In genomic region chr2:230685165-230685560, GRCh38 we compare ENCODE assay signal across 17 cellular contexts. TPM values are rescaled to one million over a fixed set of nuclear protein-coding genes. Genes with fewer than 3 reads are reported as not detected.
A peak's percentile ranks its signal among the peaks of the same experiment; 100 is the strongest.
DNase-seq lines count a peak whose midpoint lies in the region; ATAC-seq, FAIRE-seq and TF ChIP-seq lines count a peak whose summit lies in the region.
"Had no signal": no experiment of that assay in that cellular context is flagged by ENCODE, and none has a peak within 500 bp of the region (broad histone marks: within the 10 kb centered on the region; RNA-seq: fewer than 3 reads in every experiment).

No MANE protein-coding gene starts in this region.

- no peak for TF ChIP-seq CTCF in Calu3 (IDR thresholded peaks at IDR 0.05; ENCODE audit: unreplicated experiment)
- no peak for TF ChIP-seq CTCF in endothelial cell of umbilical vein (IDR thresholded peaks at IDR 0.05; ENCODE audit: extremely low read depth in 1 of 2, insufficient read depth in 1 of 2, low read depth in 1 of 2, low read length in 2 of 2)
- TF ChIP-seq CTCF in osteoblast (IDR thresholded peaks at IDR 0.05; ENCODE audit: extremely low read depth, low read depth, low read length) = no peak
- no peak for TF ChIP-seq CTCF in sigmoid colon (IDR thresholded peaks at IDR 0.05)

- H3K4me2 ChIP-seq in endothelial cell of umbilical vein (ENCODE audit: insufficient read depth, low read length) (peak overlapping the region; percentile 23), osteoblast (ENCODE audit: insufficient read depth, low read length) (no peak overlapping the region)

- FAIRE-seq in endothelial cell of umbilical vein (lab: Jason Lieb, UNC) = no peak
- FAIRE-seq: islet of Langerhans had no signal

- H2AFZ ChIP-seq in endothelial cell of umbilical vein (ENCODE audit: low read depth, low read length) = no peak overlapping the region
- H2AFZ ChIP-seq in osteoblast (ENCODE audit: low read length) = peak overlapping the region; percentile 53
- H2AFZ ChIP-seq: parathyroid adenoma had no signal

- no peak for DNase-seq in Calu3
- DNase-seq in NCI-H524 treated with DMSO at 0.1 percent for 48 hours (lab: John Stamatoyannopoulos, UW) = peak; percentile 57
- no peak for DNase-seq in endothelial cell of umbilical vein (ENCODE audit: low read depth, low spot score)
- DNase-seq in osteoblast (ENCODE audit: insufficient read length, low spot score, missing footprints) = no peak
- no peak for DNase-seq in immature natural killer cell
- no peak for DNase-seq in sigmoid colon
- DNase-seq: activated naive CD4-positive, alpha-beta T cell treated with Interleukin-2 at 50 U/mL for 16 hours; effector memory CD8-positive, alpha-beta T cell; NCI-H226 had no signal

- TF ChIP-seq EP300 in sigmoid colon (IDR thresholded peaks at IDR 0.05) = no peak

- no peak overlapping the region for H3K4me3 ChIP-seq in endothelial cell of umbilical vein (replicated peaks in 1 of 3; ENCODE audit: insufficient read depth in 1 of 3, low read depth in 1 of 3, low read length in 3 of 3)
- no peak overlapping the region for H3K4me3 ChIP-seq in osteoblast (ENCODE audit: insufficient read depth, low read length)
- no peak overlapping the region for H3K4me3 ChIP-seq in sigmoid colon
- H3K4me3 ChIP-seq: gastroesophageal sphincter, thoracic aorta had no signal

- CTCF ChIA-PET in Calu3 (lab: Charles Lee) (interaction anchor here (1.1 to 1.3 kb wide), 2 partner anchors 68 to 81 kb away, joined by 3 read pairs; no protein-coding TSS in a partner anchor), endothelial cell of umbilical vein (lab: Charles Lee) (interaction anchor here (0.9 to 2.8 kb wide), 6 partner anchors 9 to 884 kb away, joined by 3 to 13 read pairs (median 3); no protein-coding TSS in a partner anchor)

- H3K9me3 ChIP-seq in endothelial cell of umbilical vein (replicated peaks; ENCODE audit: control insufficient read depth, insufficient read depth, low read length) (no peaks in the 10 kb centered on the region), osteoblast (ENCODE audit: low read depth, low read length) (no peaks in the 10 kb centered on the region), sigmoid colon (no peaks in the 10 kb centered on the region)
- H3K9me3 ChIP-seq: thoracic aorta had no signal

- H3K36me3 ChIP-seq in endothelial cell of umbilical vein (ENCODE audit: control insufficient read depth in 2 of 2, extremely low read depth in 1 of 2, insufficient read depth in 2 of 2, low read length in 2 of 2) = no peaks in the 10 kb centered on the region
- H3K36me3 ChIP-seq in osteoblast (ENCODE audit: insufficient read depth, low read length) = no peaks in the 10 kb centered on the region
- H3K36me3 ChIP-seq in sigmoid colon = no peaks in the 10 kb centered on the region
- H3K36me3 ChIP-seq: gastroesophageal sphincter, thoracic aorta had no signal

- peaks cover 0 to 2% of the 10 kb centered on the region in 2 experiments for H3K27me3 ChIP-seq in endothelial cell of umbilical vein (ENCODE audit: control insufficient read depth in 2 of 2, insufficient read depth in 2 of 2, low read length in 2 of 2)
- H3K27me3 ChIP-seq in osteoblast (ENCODE audit: insufficient read depth, low read length) = no peaks in the 10 kb centered on the region
- no peaks in the 10 kb centered on the region for H3K27me3 ChIP-seq in sigmoid colon
- H3K27me3 ChIP-seq: gastroesophageal sphincter had no signal

- WGBS in sigmoid colon, 2 donors = 54 to 84% methylated on average over 6 of the region's 6 CpGs

- no peaks in the 10 kb centered on the region for H3K27me3 Mint-ChIP-seq in Calu3 (ENCODE audit: unreplicated experiment)
- H3K27me3 Mint-ChIP-seq in immature natural killer cell (ENCODE audit: low read depth in 3 of 3) = peaks cover 0 to 6% (median 4%) of the 10 kb centered on the region in 3 donors
- H3K27me3 Mint-ChIP-seq: effector memory CD8-positive, alpha-beta T cell had no signal

- dilution Hi-C loops in endothelial cell of umbilical vein (cut with MboI; ENCODE audit: extremely low pct_ligation_motif_present, low sequenced_read_pairs) = no loop called here

- H4K20me1 ChIP-seq in endothelial cell of umbilical vein (replicated peaks; ENCODE audit: control insufficient read depth, extremely low read depth, insufficient read depth, low read length) (no peaks in the 10 kb centered on the region), osteoblast (ENCODE audit: insufficient read depth, low read length) (no peaks in the 10 kb centered on the region)

- BruUV-seq in Calu3 (replicated peaks; lab: Mats Ljungman, UMichigan) (no TSS peak), endothelial cell of umbilical vein (replicated peaks; lab: Mats Ljungman, UMichigan) (no TSS peak)

- H3K9me3 Mint-ChIP-seq in Calu3 (ENCODE audit: low read depth, unreplicated experiment) (peaks cover 2% of the 10 kb centered on the region), immature natural killer cell (no peaks in the 10 kb centered on the region)
- H3K9me3 Mint-ChIP-seq: effector memory CD8-positive, alpha-beta T cell had no signal

- no peaks in the 10 kb centered on the region for H3K9me1 ChIP-seq in endothelial cell of umbilical vein (replicated peaks; ENCODE audit: control insufficient read depth, extremely low read depth, insufficient read depth, low read length)

- H3K4me3 Mint-ChIP-seq in Calu3 (ENCODE audit: low read depth, unreplicated experiment) = no peak overlapping the region
- no peak overlapping the region for H3K4me3 Mint-ChIP-seq in immature natural killer cell
- H3K4me3 Mint-ChIP-seq: effector memory CD8-positive, alpha-beta T cell had no signal

- H3K4me1 ChIP-seq in endothelial cell of umbilical vein (ENCODE audit: control insufficient read depth, extremely low read depth, insufficient read depth, low read length) (peaks cover 9% of the 10 kb centered on the region), osteoblast (ENCODE audit: insufficient read depth, low read length) (peaks cover 5% of the 10 kb centered on the region), sigmoid colon (peaks cover 0 to 3% (median 1%) of the 10 kb centered on the region in 4 donors)
- H3K4me1 ChIP-seq: parathyroid adenoma had no signal

- no peak overlapping the region for H3K27ac ChIP-seq in endothelial cell of umbilical vein (ENCODE audit: insufficient read depth, low read depth, low read length)
- H3K27ac ChIP-seq in osteoblast (ENCODE audit: low read depth, low read length) = no peak overlapping the region
- H3K27ac ChIP-seq in sigmoid colon = peak overlapping the region in 1 of 4 donors; percentile 6
- H3K27ac ChIP-seq: gastroesophageal sphincter, parathyroid adenoma, thoracic aorta, VCaP had no signal

- peaks cover 10% of the 10 kb centered on the region for H3K36me3 Mint-ChIP-seq in Calu3 (ENCODE audit: insufficient read depth, unreplicated experiment)
- no peaks in the 10 kb centered on the region for H3K36me3 Mint-ChIP-seq in immature natural killer cell

- H3K27ac Mint-ChIP-seq in Calu3 (ENCODE audit: unreplicated experiment) = peak overlapping the region; percentile 43
- no peak overlapping the region for H3K27ac Mint-ChIP-seq in immature natural killer cell
- H3K27ac Mint-ChIP-seq: CD14-positive monocyte; effector memory CD8-positive, alpha-beta T cell had no signal

- TF ChIP-seq POLR2A in endothelial cell of umbilical vein (IDR thresholded peaks at IDR 0.05; ENCODE audit: low read depth, low read length) = no peak
- TF ChIP-seq POLR2A in sigmoid colon (IDR thresholded peaks at IDR 0.05) = no peak

- H3K79me2 ChIP-seq in endothelial cell of umbilical vein (ENCODE audit: control insufficient read depth, insufficient read depth, low read length) (no peaks in the 10 kb centered on the region), osteoblast (ENCODE audit: insufficient read depth, low read length) (no peaks in the 10 kb centered on the region)
- H3K79me2 ChIP-seq: parathyroid adenoma had no signal

- POLR2A ChIA-PET in endothelial cell of umbilical vein (lab: Charles Lee) = no interaction called here

- ATAC-seq in GM21515 (IDR thresholded peaks at IDR 0.05; ENCODE audit: unreplicated experiment) (no peak), GM21619 (IDR thresholded peaks at IDR 0.05; ENCODE audit: unreplicated experiment) (no peak)
- ATAC-seq: effector memory CD8-positive, alpha-beta T cell; gastroesophageal sphincter had no signal

- no peak overlapping the region for H3K9ac ChIP-seq in endothelial cell of umbilical vein (replicated peaks; ENCODE audit: extremely low read depth, insufficient read depth, low read length)
- H3K9ac ChIP-seq: parathyroid adenoma had no signal

- H3K4me1 Mint-ChIP-seq in Calu3 (ENCODE audit: low read depth, unreplicated experiment) (peaks cover 45% of the 10 kb centered on the region), immature natural killer cell (no peaks in the 10 kb centered on the region)

- intact Hi-C loops in Calu3 (cut with micrococcal nuclease; ENCODE audit: unreplicated experiment) (no loop called here), endothelial cell of umbilical vein (cut with micrococcal nuclease) (no loop called here), sigmoid colon (cut with DNase I) (no loop called here)

TF ChIP-seq in endothelial cell of umbilical vein, 7 proteins besides CTCF, POLR2A, EP300 and RAD21:
- TF ChIP-seq FOS (IDR thresholded peaks at IDR 0.05; ENCODE audit: borderline replicate concordance, insufficient read depth, low read length) (no peak), JUN (IDR thresholded peaks at IDR 0.05; ENCODE audit: borderline replicate concordance, insufficient read depth, insufficient read length, low read depth) (no peak), EZH2 (IDR thresholded peaks at IDR 0.05; ENCODE audit: borderline replicate concordance, low read depth, low read length, severe bottlenecking) (no peak)

RNA-seq across cellular contexts. Expression of gene CAB39, which starts 27.5 kb away (rescaled TPM):
- total RNA-seq in Calu3 (2022) (84.9 and 88.7 TPM in 2 replicates), endothelial cell of umbilical vein (53.7 and 57.3 TPM in 2 replicates), osteoblast (53.2 and 56.6 TPM in 2 replicates), sigmoid colon (10 to 100 TPM; 63.7 to 77.9 (median 73.4) TPM)
- polyA plus RNA-seq in endothelial cell of umbilical vein (19.8 and 25.7 TPM in 2 replicates), immature natural killer cell (10 to 100 TPM; 39.2 to 57.9 (median 39.3) TPM), sigmoid colon (100 to 1,000 TPM in 1 of 3 donors, 10 to 100 TPM in 2; 60.2 to 128 (median 70.9) TPM)
- 29.5 and 31.8 TPM in 2 replicates for polyA plus RNA-seq in endothelial cell of umbilical vein (2011; cell fraction: cytosol; rRNA removed)
- polyA plus RNA-seq in endothelial cell of umbilical vein (2011; cell fraction: nucleus; rRNA removed) = 40.4 and 55.9 TPM in 2 replicates
- polyA plus RNA-seq in endothelial cell of umbilical vein (2012) = 47.5 and 56.4 TPM in 2 replicates
- polyA minus RNA-seq in endothelial cell of umbilical vein = 79.2 and 86.5 TPM in 2 replicates
- polyA minus RNA-seq in endothelial cell of umbilical vein (2011; cell fraction: cytosol; rRNA and poly(A)+ RNA removed) = 25.7 TPM
- 50.3 and 63.6 TPM in 2 replicates for polyA minus RNA-seq in endothelial cell of umbilical vein (2011; cell fraction: nucleus; rRNA and poly(A)+ RNA removed)
